Comparison of ENCODE assay signal across 11 cellular contexts in the genomic region with DNA sequence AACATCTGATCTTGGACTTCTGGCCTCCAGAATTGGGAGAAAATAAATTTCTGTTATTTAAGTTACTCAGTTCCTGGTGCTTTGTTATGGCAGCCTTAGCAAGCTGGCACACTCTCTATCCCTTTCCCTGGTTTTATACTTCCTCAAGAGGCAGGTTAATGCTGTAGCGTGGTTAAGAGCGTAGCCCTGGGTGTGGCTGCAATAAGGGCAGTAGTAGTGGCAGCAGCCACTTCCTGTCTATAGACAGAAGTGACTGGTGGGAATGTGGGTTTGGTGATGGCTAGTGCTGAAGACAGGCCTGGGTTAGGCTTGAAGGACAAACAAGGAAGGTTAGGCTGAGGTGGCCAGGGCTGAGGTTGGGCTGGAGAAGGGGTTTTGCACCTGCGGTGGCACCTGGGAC. TPM values are rescaled to one million over a fixed set of nuclear protein-coding genes. Genes with fewer than 3 reads are reported as not detected.
DNase-seq lines count a peak whose midpoint lies in the region; ATAC-seq and TF ChIP-seq lines count a peak whose summit lies in the region.
"Had no signal": no experiment of that assay in that cellular context is flagged by ENCODE, and none has a peak within 500 bp of the region (broad histone marks: within the 10 kb centered on the region; RNA-seq: fewer than 3 reads in every experiment).

No MANE protein-coding gene starts in this region.

- BruUV-seq in A673 (replicated peaks; lab: Mats Ljungman, UMichigan) = no TSS peak

- peaks cover 22 to 47% (median 44%) of the 10 kb centered on the region in 11 experiments for H3K27me3 ChIP-seq in BLaER1 treated with 17β-estradiol and CSF1 and Interleukin-3, amounts not matched to agents 10 nM and 100 nM
- H3K27me3 ChIP-seq in left lung (no peaks in the 10 kb centered on the region), A673 (replicated peaks; ENCODE audit: insufficient read depth, low read depth, low read length, poor library complexity) (no peaks in the 10 kb centered on the region)
- H3K27me3 ChIP-seq: SJSA1 had no signal

- DNase-seq in GDM1 (lab: John Stamatoyannopoulos, UW) = peak; percentile 60
- DNase-seq in T-cell = peak in 1 of 34 experiments; percentile 38
- peak in 1 of 2 donors; percentile 77 for DNase-seq in left lung
- no peak for DNase-seq in A673 (ENCODE audit: low spot score)
- no peak for DNase-seq in stimulated activated naive CD4-positive, alpha-beta T cell (lab: John Stamatoyannopoulos, UW)
- no peak for DNase-seq in dermis blood vessel endothelial cell
- DNase-seq: anterior cingulate cortex, NCI-H1092 treated with DMSO at 0.1 percent for 48 hours had no signal

- intact Hi-C loops in left lung (cut with DNase I) (no loop called here), A673 (cut with micrococcal nuclease; ENCODE audit: unreplicated experiment) (no loop called here)

- peaks cover 8 to 22% of the 10 kb centered on the region in 2 donors for H3K27me3 Mint-ChIP-seq in T-cell

- H3K4me1 Mint-ChIP-seq in T-cell = peaks cover 18 to 26% (median 18%) of the 10 kb centered on the region in 3 donors

- TF ChIP-seq CTCF in left lung (IDR thresholded peaks at IDR 0.05) (no peak), A673 (conservative IDR thresholded peaks at IDR 0.05; ENCODE audit: low read depth, low read length) (no peak)

- H3K27ac Mint-ChIP-seq in T-cell = peak overlapping the region; percentile 3 to 45

- H3K9ac ChIP-seq in BLaER1 treated with 17β-estradiol and CSF1 and Interleukin-3, amounts not matched to agents 10 nM and 100 nM = peak overlapping the region in 1 of 11 experiments; percentile 44; a peak in 3 of 22 replicates

- no peaks in the 10 kb centered on the region for H3K9me3 Mint-ChIP-seq in T-cell

- no peaks in the 10 kb centered on the region for H3K36me3 Mint-ChIP-seq in T-cell

- peaks cover 0 to 5% (median 0%) of the 10 kb centered on the region in 11 experiments; a peak in 4 of 22 replicates for H3K36me3 ChIP-seq in BLaER1 treated with 17β-estradiol and CSF1 and Interleukin-3, amounts not matched to agents 10 nM and 100 nM
- no peaks in the 10 kb centered on the region for H3K36me3 ChIP-seq in left lung
- H3K36me3 ChIP-seq in A673 (ENCODE audit: insufficient read depth, low read length, poor library complexity, severe bottlenecking) = no peaks in the 10 kb centered on the region

- peaks cover 15 to 88% (median 24%) of the 10 kb centered on the region in 10 experiments for H3K4me1 ChIP-seq in BLaER1 treated with 17β-estradiol and CSF1 and Interleukin-3, amounts not matched to agents 10 nM and 100 nM
- peaks cover 23 to 89% of the 10 kb centered on the region in 2 donors for H3K4me1 ChIP-seq in left lung
- peaks cover 11% of the 10 kb centered on the region for H3K4me1 ChIP-seq in A673 (ENCODE audit: insufficient read depth, low read length, poor library complexity, severe bottlenecking)

- CTCF ChIA-PET in T-cell (lab: Charles Lee) = no interaction called here
- CTCF ChIA-PET in A673 (lab: Charles Lee) = no interaction called here

- POLR2A ChIA-PET in T-cell (lab: Charles Lee) (no interaction called here), A673 (lab: Charles Lee; ENCODE audit: low non-redundant PET) (no interaction called here)

- H3K9me3 ChIP-seq in BLaER1 treated with 17β-estradiol and CSF1 and Interleukin-3, amounts not matched to agents 10 nM and 100 nM (replicated peaks in 1 of 11) = no peaks in the 10 kb centered on the region
- H3K9me3 ChIP-seq in left lung (no peaks in the 10 kb centered on the region), A673 (ENCODE audit: low read depth, low read length, poor library complexity, severe bottlenecking) (no peaks in the 10 kb centered on the region)
- H3K9me3 ChIP-seq: SJSA1 had no signal

- peaks cover 0 to 17% (median 7%) of the 10 kb centered on the region in 11 experiments; a peak in 13 of 22 replicates for H4K20me1 ChIP-seq in BLaER1 treated with 17β-estradiol and CSF1 and Interleukin-3, amounts not matched to agents 10 nM and 100 nM

- H3K27ac ChIP-seq in BLaER1 treated with 17β-estradiol and CSF1 and Interleukin-3, amounts not matched to agents 10 nM and 100 nM = peak overlapping the region in 4 of 11 experiments; percentile 46 to 78 (median 63); a peak in 8 of 22 replicates
- peak overlapping the region; percentile 56 to 75 for H3K27ac ChIP-seq in left lung
- no peak overlapping the region for H3K27ac ChIP-seq in A673 (ENCODE audit: low read depth, low read length, poor library complexity, severe bottlenecking)
- H3K27ac ChIP-seq: SJSA1 had no signal

- H3K4me2 ChIP-seq in BLaER1 treated with 17β-estradiol and CSF1 and Interleukin-3, amounts not matched to agents 10 nM and 100 nM = peak overlapping the region in 6 of 11 experiments; percentile 37 to 94 (median 77); a peak in 12 of 22 replicates

- H3K4me3 ChIP-seq in BLaER1 treated with 17β-estradiol and CSF1 and Interleukin-3, amounts not matched to agents 10 nM and 100 nM = no peak overlapping the region
- H3K4me3 ChIP-seq in left lung (no peak overlapping the region), A673 (ENCODE audit: low read depth, low read length, poor library complexity, severe bottlenecking) (no peak overlapping the region)
- H3K4me3 ChIP-seq: SJSA1 had no signal

- ATAC-seq in T-cell (replicated peaks in 1 of 4) (no peak), left lung (peak; percentile 27), HG03159 (IDR thresholded peaks at IDR 0.05; ENCODE audit: unreplicated experiment) (no peak)

- no peak overlapping the region for H3K4me3 Mint-ChIP-seq in T-cell

RNA-seq across cellular contexts. Expression of a gene that starts 3.6 kb away (rescaled TPM):
- 10 to 100 TPM in 4 of 5 donors, 1 to 10 TPM in 1; 4.1 to 57.7 (median 35.8) TPM for total RNA-seq in T-cell
- total RNA-seq in left lung = 100 to 1,000 TPM; 332 to 369 TPM
- total RNA-seq in A673 (2021) = 11.0 and 13.3 TPM in 2 replicates
- 62.5 and 202 TPM in 2 replicates for total RNA-seq in dermis blood vessel endothelial cell
